In genomic region chr10:126215767-126216166, GRCh38 we compare ENCODE assay signal across 22 cellular contexts.
A peak's percentile ranks its signal among the peaks of the same experiment; 100 is the strongest.
DNase-seq lines count a peak whose midpoint lies in the region; ATAC-seq, FAIRE-seq and TF ChIP-seq lines count a peak whose summit lies in the region.
"Had no signal": no experiment of that assay in that cellular context is flagged by ENCODE, and none has a peak within 500 bp of the region (broad histone marks: within the 10 kb centered on the region; RNA-seq: fewer than 3 reads in every experiment).

No MANE protein-coding gene starts in this region.

- H4K20me1 ChIP-seq in astrocyte (ENCODE audit: insufficient read depth, low read length) (no peaks in the 10 kb centered on the region), hepatocyte (ENCODE audit: insufficient read depth, poor library complexity, severe bottlenecking) (no peaks in the 10 kb centered on the region)

- no peaks in the 10 kb centered on the region for H3K27me3 Mint-ChIP-seq in astrocyte (ENCODE audit: low read depth, unreplicated experiment)

- H3K4me3 ChIP-seq in HAP-1 (no peak overlapping the region), astrocyte (ENCODE audit: insufficient read depth, low read depth, low read length) (no peak overlapping the region), hepatocyte (no peak overlapping the region), skeletal muscle tissue (ENCODE audit: low read length in 3 of 3) (no peak overlapping the region)
- H3K4me3 ChIP-seq: tibial nerve had no signal

- H3K9ac ChIP-seq in astrocyte (ENCODE audit: low read length) (peak overlapping the region; percentile 21), skeletal muscle tissue (ENCODE audit: low read depth in 1 of 3, low read length in 3 of 3) (no peak overlapping the region)

- 55% methylated on average over 4 of the region's 4 CpGs for WGBS in hepatocyte (ENCODE audit: low lambda C conversion rate, missing lambda C conversion rate)

- ATAC-seq in stimulated activated effector memory CD8-positive, alpha-beta T cell treated with anti-CD3 and anti-CD28 coated beads, Interleukin-12 subunit alpha, Interleukin-12 subunit beta, amount 100 ng/mL, for 72 hours, result no peak
- ATAC-seq: activated T-cell treated with anti-CD3 and anti-CD28 coated beads, Interleukin-2, amount 50 U/mL, for 72 hours; left colon; stimulated activated naive B cell treated with anti-CD40 and anti-IgM and Interleukin-4, amounts not matched to agents 10 μg/mL and 1 μg/mL and 100 μg/mL, for 72 hours had no signal

- H3K27ac Mint-ChIP-seq in astrocyte (ENCODE audit: unreplicated experiment), result peak overlapping the region; percentile 26
- H3K27ac Mint-ChIP-seq in stimulated activated effector memory CD8-positive, alpha-beta T cell treated with anti-CD3 and anti-CD28 coated beads, Interleukin-12 subunit alpha, Interleukin-12 subunit beta, amount 100 ng/mL, for 72 hours, result no peak overlapping the region
- H3K27ac Mint-ChIP-seq: activated naive CD8-positive, alpha-beta T cell treated with anti-CD3 and anti-CD28 coated beads, Interleukin-2, amount 10 ng/mL, durations not matched to agents 7 days and 5 days; activated T-cell treated with anti-CD3 and anti-CD28 coated beads, Interleukin-2, amount 50 U/mL, for 72 hours; stimulated activated naive B cell treated with anti-CD40 and anti-IgM and Interleukin-4, amounts not matched to agents 10 μg/mL and 1 μg/mL and 100 μg/mL, for 72 hours; T-helper 2 cell treated with Interferon-gamma antibody and Interleukin-4, amounts not matched to agents 5 μg/mL and 100 μg/mL, for 36 hours had no signal

- peak overlapping the region; percentile 3 for H3K4me2 ChIP-seq in astrocyte (ENCODE audit: low read length)
- H3K4me2 ChIP-seq in hepatocyte, result peak overlapping the region; percentile 53

- H3K36me3 Mint-ChIP-seq in astrocyte (ENCODE audit: low read depth, unreplicated experiment), result peaks cover 17% of the 10 kb centered on the region
- peaks cover 8% of the 10 kb centered on the region for H3K36me3 Mint-ChIP-seq in stimulated activated effector memory CD8-positive, alpha-beta T cell treated with anti-CD3 and anti-CD28 coated beads, Interleukin-12 subunit alpha, Interleukin-12 subunit beta, amount 100 ng/mL, for 72 hours
- H3K36me3 Mint-ChIP-seq: activated naive CD8-positive, alpha-beta T cell treated with anti-CD3 and anti-CD28 coated beads, Interleukin-2, amount 10 ng/mL, durations not matched to agents 7 days and 5 days; stimulated activated naive B cell treated with anti-CD40 and anti-IgM and Interleukin-4, amounts not matched to agents 10 μg/mL and 1 μg/mL and 100 μg/mL, for 72 hours had no signal

- H3K27ac ChIP-seq in astrocyte (ENCODE audit: low read depth, low read length) (no peak overlapping the region), hepatocyte (no peak overlapping the region), skeletal muscle tissue (ENCODE audit: low read depth, low read length) (peak overlapping the region; percentile 54)
- H3K27ac ChIP-seq: brain microvascular endothelial cell, neutrophil had no signal

- H3K27me3 ChIP-seq in HAP-1 (ENCODE audit: low read depth), result no peaks in the 10 kb centered on the region
- no peaks in the 10 kb centered on the region for H3K27me3 ChIP-seq in astrocyte (ENCODE audit: insufficient read depth, low read length)
- H3K27me3 ChIP-seq in hepatocyte, result no peaks in the 10 kb centered on the region
- H3K27me3 ChIP-seq in skeletal muscle tissue (ENCODE audit: control insufficient read depth in 3 of 3, insufficient read depth in 3 of 3, low read length in 3 of 3), result no peaks in the 10 kb centered on the region
- H3K27me3 ChIP-seq: brain microvascular endothelial cell, neutrophil, tibial nerve had no signal

- H3K9me3 ChIP-seq in HAP-1 (no peaks in the 10 kb centered on the region), astrocyte (ENCODE audit: insufficient read depth, low read depth, low read length) (no peaks in the 10 kb centered on the region), hepatocyte (ENCODE audit: low read depth) (no peaks in the 10 kb centered on the region), skeletal muscle tissue (ENCODE audit: control insufficient read depth in 3 of 3, low read length in 3 of 3) (no peaks in the 10 kb centered on the region)
- H3K9me3 ChIP-seq: neutrophil, tibial nerve had no signal

- no peak for FAIRE-seq in astrocyte (lab: Jason Lieb, UNC)

- in situ Hi-C loops in HAP-1 (cut with MboI; ENCODE audit: low sequenced_read_pairs), result no loop called here

- peaks cover 4% of the 10 kb centered on the region for H3K9me3 Mint-ChIP-seq in astrocyte (ENCODE audit: unreplicated experiment)
- no peaks in the 10 kb centered on the region for H3K9me3 Mint-ChIP-seq in stimulated activated effector memory CD8-positive, alpha-beta T cell treated with anti-CD3 and anti-CD28 coated beads, Interleukin-12 subunit alpha, Interleukin-12 subunit beta, amount 100 ng/mL, for 72 hours
- H3K9me3 Mint-ChIP-seq: activated naive CD8-positive, alpha-beta T cell treated with anti-CD3 and anti-CD28 coated beads, Interleukin-2, amount 10 ng/mL, durations not matched to agents 7 days and 5 days; T-helper 2 cell treated with Interferon-gamma antibody and Interleukin-4, amounts not matched to agents 5 μg/mL and 100 μg/mL, for 36 hours had no signal

- no peaks in the 10 kb centered on the region for H3K9me2 ChIP-seq in hepatocyte (replicated peaks; ENCODE audit: insufficient read depth)

- peaks cover 35% of the 10 kb centered on the region for H3K4me1 Mint-ChIP-seq in astrocyte (ENCODE audit: low read depth, unreplicated experiment)
- H3K4me1 Mint-ChIP-seq in stimulated activated effector memory CD8-positive, alpha-beta T cell treated with anti-CD3 and anti-CD28 coated beads, Interleukin-12 subunit alpha, Interleukin-12 subunit beta, amount 100 ng/mL, for 72 hours, result no peaks in the 10 kb centered on the region
- H3K4me1 Mint-ChIP-seq: activated naive CD8-positive, alpha-beta T cell treated with anti-CD3 and anti-CD28 coated beads, Interleukin-2, amount 10 ng/mL, durations not matched to agents 7 days and 5 days; stimulated activated naive B cell treated with anti-CD40 and anti-IgM and Interleukin-4, amounts not matched to agents 10 μg/mL and 1 μg/mL and 100 μg/mL, for 72 hours had no signal

- H2AFZ ChIP-seq in astrocyte (ENCODE audit: low read depth, low read length) (no peak overlapping the region), hepatocyte (no peak overlapping the region)

- TF ChIP-seq CTCF in astrocyte (IDR thresholded peaks at IDR 0.05; ENCODE audit: insufficient read depth, low read depth, low read length) (no peak), hepatocyte (IDR thresholded peaks at IDR 0.05; ENCODE audit: poor library complexity) (no peak)

- H3K4me1 ChIP-seq in HAP-1 (peaks cover 40% of the 10 kb centered on the region), astrocyte (ENCODE audit: insufficient read depth, low read length) (peaks cover 13% of the 10 kb centered on the region), hepatocyte (ENCODE audit: insufficient read depth) (peaks cover 8% of the 10 kb centered on the region), skeletal muscle tissue (ENCODE audit: control insufficient read depth in 3 of 3, insufficient read depth in 3 of 3, low read length in 3 of 3) (no peaks in the 10 kb centered on the region)

- no peak overlapping the region for H3K4me3 Mint-ChIP-seq in astrocyte (ENCODE audit: unreplicated experiment)
- H3K4me3 Mint-ChIP-seq in stimulated activated effector memory CD8-positive, alpha-beta T cell treated with anti-CD3 and anti-CD28 coated beads, Interleukin-12 subunit alpha, Interleukin-12 subunit beta, amount 100 ng/mL, for 72 hours, result no peak overlapping the region
- H3K4me3 Mint-ChIP-seq: activated naive CD8-positive, alpha-beta T cell treated with anti-CD3 and anti-CD28 coated beads, Interleukin-2, amount 10 ng/mL, durations not matched to agents 7 days and 5 days; activated T-cell treated with anti-CD3 and anti-CD28 coated beads, Interleukin-2, amount 50 U/mL, for 72 hours; stimulated activated naive B cell treated with anti-CD40 and anti-IgM and Interleukin-4, amounts not matched to agents 10 μg/mL and 1 μg/mL and 100 μg/mL, for 72 hours; T-helper 2 cell treated with Interferon-gamma antibody and Interleukin-4, amounts not matched to agents 5 μg/mL and 100 μg/mL, for 36 hours had no signal

- H3K36me3 ChIP-seq in HAP-1 (replicated peaks) (no peaks in the 10 kb centered on the region), astrocyte (ENCODE audit: insufficient read depth, low read length) (peaks cover under 1% of the 10 kb centered on the region), hepatocyte (replicated peaks; ENCODE audit: insufficient read depth, low read depth) (no peaks in the 10 kb centered on the region), skeletal muscle tissue (ENCODE audit: control insufficient read depth in 3 of 3, insufficient read depth in 3 of 3, low read length in 3 of 3) (no peaks in the 10 kb centered on the region)
- H3K36me3 ChIP-seq: brain microvascular endothelial cell, neutrophil, tibial nerve had no signal

- DNase-seq in HAP-1 (ENCODE audit: low spot score in 2 of 2) (peak; percentile 41 to 47), astrocyte (ENCODE audit: low read depth) (no peak), hepatocyte (ENCODE audit: low spot score) (no peak), D341Med (ENCODE audit: low spot score) (no peak), NOMO-1 treated with dmso at 0.1 percent for 144 hours (lab: John Stamatoyannopoulos, UW; ENCODE audit: unreplicated experiment) (no peak)
- DNase-seq in stimulated activated CD4-positive, alpha-beta T cell treated with anti-CD3 and anti-CD28 coated beads, Interleukin-4, amount 100 ng/mL, for 24 hours, result no peak
- DNase-seq in stimulated activated effector memory CD8-positive, alpha-beta T cell treated with anti-CD3 and anti-CD28 coated beads, Interleukin-12 subunit alpha, Interleukin-12 subunit beta, amount 100 ng/mL, for 72 hours (ENCODE audit: low spot score in 2 of 2), result no peak
- DNase-seq: activated naive CD8-positive, alpha-beta T cell treated with anti-CD3 and anti-CD28 coated beads, Interleukin-2, amount 10 ng/mL, durations not matched to agents 7 days and 5 days; activated T-cell treated with anti-CD3 and anti-CD28 coated beads, Interleukin-2, amount 50 U/mL, for 72 hours; AML-193; brain microvascular endothelial cell; dermis blood vessel endothelial cell; left colon; midbrain; NCI-H69; OCI-M1; SIG-M5; stimulated activated naive B cell treated with anti-CD40 and anti-IgM and Interleukin-4, amounts not matched to agents 10 μg/mL and 1 μg/mL and 100 μg/mL, for 72 hours had no signal

- H3K79me2 ChIP-seq in astrocyte (ENCODE audit: insufficient read depth, low read length), result peaks cover 63% of the 10 kb centered on the region
- no peaks in the 10 kb centered on the region for H3K79me2 ChIP-seq in hepatocyte

Comparison
In these comparisons a context has a peak if more than half of its experiments do, and no peak if none do; other contexts are left out.
1. DNase-seq: peak in HAP-1 (2 of 2); none in astrocyte (single experiment), hepatocyte (single experiment), D341Med (single experiment), stimulated activated CD4-positive, alpha-beta T cell treated with anti-CD3 and anti-CD28 coated beads, Interleukin-4, amount 100 ng/mL, for 24 hours (single experiment), NOMO-1 treated with dmso at 0.1 percent for 144 hours (single experiment) and stimulated activated effector memory CD8-positive, alpha-beta T cell treated with anti-CD3 and anti-CD28 coated beads, Interleukin-12 subunit alpha, Interleukin-12 subunit beta, amount 100 ng/mL, for 72 hours (0 of 2).